9 cellular contexts compared by ENCODE assay signal in genomic region chr7:83410989-83411591, GRCh38.
A peak's percentile ranks its signal among the peaks of the same experiment; 100 is the strongest.
DNase-seq lines count a peak whose midpoint lies in the region; ATAC-seq and TF ChIP-seq lines count a peak whose summit lies in the region.
"Had no signal": no experiment of that assay in that cellular context is flagged by ENCODE, and none has a peak within 500 bp of the region (broad histone marks: within the 10 kb centered on the region; RNA-seq: fewer than 3 reads in every experiment).

No MANE protein-coding gene starts in this region.

- no peaks in the 10 kb centered on the region for H3K27me3 Mint-ChIP-seq in Calu3 (ENCODE audit: unreplicated experiment)
- H3K27me3 Mint-ChIP-seq in WTC11 (ENCODE audit: low read depth): no peaks in the 10 kb centered on the region
- H3K27me3 Mint-ChIP-seq: IgD-negative memory B cell had no signal

- BruUV-seq in Calu3 (replicated peaks; lab: Mats Ljungman, UMichigan): no TSS peak

- H3K36me3 Mint-ChIP-seq in Calu3 (ENCODE audit: insufficient read depth, unreplicated experiment) (no peaks in the 10 kb centered on the region), WTC11 (no peaks in the 10 kb centered on the region)
- H3K36me3 Mint-ChIP-seq: IgD-negative memory B cell had no signal

- no peak overlapping the region for H3K4me3 Mint-ChIP-seq in Calu3 (ENCODE audit: low read depth, unreplicated experiment)
- no peak overlapping the region for H3K4me3 Mint-ChIP-seq in WTC11
- H3K4me3 Mint-ChIP-seq: IgD-negative memory B cell had no signal

- no peak overlapping the region for H3K27ac Mint-ChIP-seq in Calu3 (ENCODE audit: unreplicated experiment)
- H3K27ac Mint-ChIP-seq in WTC11: no peak overlapping the region; the same call in 1 of the 2 replicates
- H3K27ac Mint-ChIP-seq: IgD-negative memory B cell had no signal

- H3K9me3 Mint-ChIP-seq in Calu3 (ENCODE audit: low read depth, unreplicated experiment): no peaks in the 10 kb centered on the region
- no peaks in the 10 kb centered on the region for H3K9me3 Mint-ChIP-seq in WTC11
- H3K9me3 Mint-ChIP-seq: IgD-negative memory B cell had no signal

- intact Hi-C loops in Calu3 (cut with micrococcal nuclease; ENCODE audit: unreplicated experiment): loop anchor here (1.0 kb wide), 1 partner anchor 245 kb away; no protein-coding TSS in a partner anchor

- H3K4me1 Mint-ChIP-seq in Calu3 (ENCODE audit: low read depth, unreplicated experiment) (peaks cover 5% of the 10 kb centered on the region), WTC11 (peaks cover 34% of the 10 kb centered on the region)
- H3K4me1 Mint-ChIP-seq: IgD-negative memory B cell had no signal

- CTCF ChIA-PET in Calu3 (lab: Charles Lee) (no interaction called here), WTC11 (lab: Charles Lee) (interaction anchor here (1.0 to 5.0 kb wide), 4 partner anchors 17 to 76 kb away, joined by 3 to 45 read pairs (median 4); no protein-coding TSS in a partner anchor)

- POLR2A ChIA-PET in WTC11 (lab: Charles Lee): no interaction called here

- peak; percentile 9 for DNase-seq in Calu3
- peak; percentile 51 for DNase-seq in NCI-H2029 (lab: John Stamatoyannopoulos, UW)
- DNase-seq in WTC11 (ENCODE audit: low spot score): no peak
- peak; percentile 56 for DNase-seq in iris pigment epithelial cell (ENCODE audit: low read depth)
- no peak for DNase-seq in stimulated activated CD4-positive, alpha-beta T cell treated with anti-CD3 and anti-CD28 coated beads, Interleukin-4, amount 100 ng/mL, for 4 hours
- DNase-seq in activated T-cell treated with anti-CD3 and anti-CD28 coated beads, Interleukin-2, amount 50 U/mL, for 48 hours: no peak

- TF ChIP-seq CTCF in Calu3 (IDR thresholded peaks at IDR 0.05; ENCODE audit: unreplicated experiment) (peak; percentile 30), WTC11 (IDR thresholded peaks at IDR 0.05) (peak; percentile 68; the same call in 1 of the 2 replicates)

- ATAC-seq in GM21360 (IDR thresholded peaks at IDR 0.05; ENCODE audit: unreplicated experiment) (peak; percentile 66), WTC11 (no peak), HG03196 (IDR thresholded peaks at IDR 0.05; ENCODE audit: unreplicated experiment) (no peak)

TF ChIP-seq in WTC11, 78 proteins besides CTCF, POLR2A, EP300 and RAD21:
- TF ChIP-seq ZNF263 (CRISPR knock-in tag; IDR thresholded peaks at IDR 0.05; ENCODE audit: low read depth) (no peak), MXD4 (CRISPR knock-in tag; IDR thresholded peaks at IDR 0.05; ENCODE audit: borderline replicate concordance) (no peak), GABPB1 (CRISPR knock-in tag; IDR thresholded peaks at IDR 0.05) (no peak)

Comparison
In these comparisons a context has a peak if more than half of its experiments do, and no peak if none do; other contexts are left out.
1. DNase-seq: peak in Calu3 (single experiment), NCI-H2029 (single experiment) and iris pigment epithelial cell (single experiment); none in WTC11 (single experiment), stimulated activated CD4-positive, alpha-beta T cell treated with anti-CD3 and anti-CD28 coated beads, Interleukin-4, amount 100 ng/mL, for 4 hours (0 of 2) and activated T-cell treated with anti-CD3 and anti-CD28 coated beads, Interleukin-2, amount 50 U/mL, for 48 hours (0 of 2).